21 cellular contexts compared by ENCODE assay signal in the genomic region with DNA sequence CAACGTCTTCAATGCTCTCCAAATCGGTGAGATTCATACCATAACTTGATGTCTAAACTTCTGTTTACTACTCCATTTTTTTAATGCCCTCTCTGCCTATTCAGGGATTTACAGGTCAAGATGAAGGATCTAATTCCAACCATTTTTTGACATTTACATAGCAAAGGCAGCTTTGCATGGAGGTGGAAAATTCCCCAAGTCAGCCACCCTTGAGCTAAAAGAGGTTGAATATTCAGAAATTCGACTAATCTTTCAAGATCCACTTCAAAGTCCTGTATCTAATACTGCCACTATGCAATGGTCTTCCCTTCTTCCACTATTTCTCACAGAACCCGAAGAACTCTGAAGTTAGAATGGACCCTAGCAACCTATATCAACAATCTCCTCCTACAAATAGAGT. TPM values are rescaled to one million over a fixed set of nuclear protein-coding genes. Genes with fewer than 3 reads are reported as not detected.
DNase-seq lines count a peak whose midpoint lies in the region; ATAC-seq and TF ChIP-seq lines count a peak whose summit lies in the region.
"Had no signal": no experiment of that assay in that cellular context is flagged by ENCODE, and none has a peak within 500 bp of the region (broad histone marks: within the 10 kb centered on the region; RNA-seq: fewer than 3 reads in every experiment).

No MANE protein-coding gene starts in this region.

- no peaks in the 10 kb centered on the region for H3K9me3 Mint-ChIP-seq in osteocyte (ENCODE audit: unreplicated experiment)
- H3K9me3 Mint-ChIP-seq: CD4-positive, alpha-beta memory T cell had no signal

- no peaks in the 10 kb centered on the region for H3K27me3 Mint-ChIP-seq in osteocyte (ENCODE audit: unreplicated experiment)
- H3K27me3 Mint-ChIP-seq: CD4-positive, alpha-beta memory T cell had no signal

- H3K4me1 Mint-ChIP-seq in osteocyte (ENCODE audit: unreplicated experiment): peaks cover 21% of the 10 kb centered on the region

- no peaks in the 10 kb centered on the region for H3K36me3 ChIP-seq in HUES6 (ENCODE audit: control insufficient read depth, insufficient read depth, low read length)
- H3K36me3 ChIP-seq in mucosa of descending colon (ENCODE audit: low read depth): no peaks in the 10 kb centered on the region
- H3K36me3 ChIP-seq in right atrium auricular region: no peaks in the 10 kb centered on the region

- no peak for ATAC-seq in mucosa of descending colon
- ATAC-seq: K562 had no signal

- H3K36me3 Mint-ChIP-seq in osteocyte (ENCODE audit: unreplicated experiment): peaks cover 2% of the 10 kb centered on the region

- peak overlapping the region; percentile 31 for H3K9ac ChIP-seq in HUES6 (ENCODE audit: low read length)
- H3K9ac ChIP-seq: BLaER1 had no signal

- H3K27ac ChIP-seq in HUES6 (ENCODE audit: low read depth, low read length): peak overlapping the region; percentile 29
- H3K27ac ChIP-seq in coronary artery: peak overlapping the region; percentile 58 to 81
- no peak overlapping the region for H3K27ac ChIP-seq in right atrium auricular region
- H3K27ac ChIP-seq: BLaER1 had no signal

- intact Hi-C loops in mucosa of descending colon (cut with DNase I, micrococcal nuclease): no loop called here

- no peak overlapping the region for H3K4me3 Mint-ChIP-seq in osteocyte (ENCODE audit: unreplicated experiment)
- H3K4me3 Mint-ChIP-seq: CD4-positive, alpha-beta memory T cell had no signal

- H3K27ac Mint-ChIP-seq in osteocyte (ENCODE audit: unreplicated experiment): peak overlapping the region; percentile 69
- H3K27ac Mint-ChIP-seq: CD4-positive, alpha-beta memory T cell had no signal

- H3K27me3 ChIP-seq in HUES6 (ENCODE audit: control insufficient read depth, insufficient read depth, low read length) (no peaks in the 10 kb centered on the region), right atrium auricular region (no peaks in the 10 kb centered on the region)
- H3K27me3 ChIP-seq: BLaER1 had no signal

- no peak for TF ChIP-seq CTCF in coronary artery (IDR thresholded peaks at IDR 0.05)
- no peak for TF ChIP-seq CTCF in osteocyte (IDR thresholded peaks at IDR 0.05)
- TF ChIP-seq CTCF in mucosa of descending colon (IDR thresholded peaks at IDR 0.05): no peak
- TF ChIP-seq CTCF in right atrium auricular region (IDR thresholded peaks at IDR 0.05): no peak

- H3K4me1 ChIP-seq in HUES6 (ENCODE audit: control insufficient read depth, insufficient read depth, low read length) (peaks cover 21% of the 10 kb centered on the region), mucosa of descending colon (ENCODE audit: low read depth) (no peaks in the 10 kb centered on the region), right atrium auricular region (no peaks in the 10 kb centered on the region)
- H3K4me1 ChIP-seq: BLaER1 had no signal

- H3K4me3 ChIP-seq in HUES6 (ENCODE audit: low read depth, low read length) (no peak overlapping the region), coronary artery (no peak overlapping the region), mucosa of descending colon (no peak overlapping the region), right atrium auricular region (no peak overlapping the region)
- H3K4me3 ChIP-seq: BLaER1, HAP-1, K562 had no signal

- H3K9me3 ChIP-seq in HUES6 (ENCODE audit: control insufficient read depth, insufficient read depth, low read depth, low read length): no peaks in the 10 kb centered on the region
- no peaks in the 10 kb centered on the region for H3K9me3 ChIP-seq in mucosa of descending colon
- H3K9me3 ChIP-seq in right atrium auricular region: no peaks in the 10 kb centered on the region
- H3K9me3 ChIP-seq: BLaER1, HAP-1 had no signal

- DNase-seq in coronary artery (ENCODE audit: low spot score) (no peak), osteocyte (ENCODE audit: extremely low spot score, unreplicated experiment) (no peak), RPMI8226 (no peak), mucosa of descending colon (no peak), HPDE6-E6E7 (ENCODE audit: extremely low spot score) (no peak), right atrium auricular region (ENCODE audit: low spot score) (no peak)
- DNase-seq: ACHN; CD4-positive, alpha-beta memory T cell; DND-41; MM.1S; NCI-H1048; NCI-H1417 treated with DMSO at 0.1 percent for 48 hours; NCI-H187; NCI-H446; NCI-H526 treated with DMSO at 0.1 percent for 48 hours; OCI-M1; Right ventricle myocardium superior had no signal

RNA-seq across cellular contexts. Expression of a gene that starts 21.6 kb away (rescaled TPM):
- total RNA-seq in osteocyte: 45.8 and 54.0 TPM in 2 replicates
- total RNA-seq in mucosa of descending colon: 10 to 100 TPM; 12.4 to 44.3 (median 16.6) TPM
- 10 to 100 TPM; 14.1 to 15.1 TPM for total RNA-seq in right atrium auricular region

RNA-seq across cellular contexts. Expression of a gene that starts 27.2 kb away (rescaled TPM):
- total RNA-seq in osteocyte: 44.4 and 46.0 TPM in 2 replicates
- 10 to 100 TPM; 10.8 to 29.7 (median 16.8) TPM for total RNA-seq in mucosa of descending colon
- 10 to 100 TPM; 13.2 to 16.8 TPM for total RNA-seq in right atrium auricular region

RNA-seq across cellular contexts. Expression of a gene that starts 39.1 kb away (rescaled TPM):
- total RNA-seq in osteocyte (25.6 and 27.7 TPM in 2 replicates), mucosa of descending colon (100 to 1,000 TPM in 1 of 3 donors, 10 to 100 TPM in 2; 30.6 to 115 (median 31.9) TPM), right atrium auricular region (1,000 to 10,000 TPM in 1 of 2 donors, 100 to 1,000 TPM in 1; 918 to 1,103 TPM)

Comparison
In these comparisons a context has a peak if more than half of its experiments do, and no peak if none do; other contexts are left out.
1. H3K27ac ChIP-seq: peak in HUES6 (single experiment) and coronary artery (2 of 2); none in right atrium auricular region (0 of 2).
2. RNA of a gene that starts 39.1 kb away (total RNA-seq): 918 to 1,103 TPM in right atrium auricular region; 30.6 to 115 TPM in mucosa of descending colon and 25.6 to 27.7 TPM in osteocyte; every median in the first group is over 4 times any median in the second.